12 cellular contexts compared by ENCODE assay signal in the genomic region with DNA sequence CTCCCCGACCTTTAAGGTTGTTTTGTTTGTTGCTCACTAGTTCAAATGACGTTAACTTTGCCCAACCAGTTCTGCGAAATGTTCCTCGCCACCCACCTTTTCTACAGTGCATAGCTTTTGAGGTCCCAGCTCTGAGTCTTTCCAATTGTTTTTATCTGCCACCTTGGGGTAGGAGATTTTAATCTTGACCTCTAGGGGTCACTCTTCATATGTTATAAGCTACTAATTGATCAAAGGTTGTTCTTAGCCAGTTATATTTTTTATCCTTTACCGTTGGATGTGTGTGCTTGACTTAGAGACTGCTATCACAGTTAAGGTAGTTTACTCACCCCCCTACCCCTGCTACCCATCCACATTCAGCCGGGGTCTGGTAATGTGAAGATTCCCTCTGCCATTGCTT.
DNase-seq lines count a peak whose midpoint lies in the region; TF ChIP-seq lines count a peak whose summit lies in the region.
"Had no signal": no experiment of that assay in that cellular context is flagged by ENCODE, and none has a peak within 500 bp of the region (broad histone marks: within the 10 kb centered on the region; RNA-seq: fewer than 3 reads in every experiment).

No MANE protein-coding gene starts in this region.

- H3K4me2 ChIP-seq in osteoblast (ENCODE audit: insufficient read depth, low read length), result no peak overlapping the region

- CTCF ChIA-PET in RWPE1 (lab: Yijun Ruan, JAX), result no interaction called here

- in situ Hi-C loops in ACHN (cut with HindIII; ENCODE audit: low pct_ligation_motif_present, low pct_unique_long_range_greater_than_20kb, low sequenced_read_pairs) (no loop called here), GM13976 (cut with MboI; ENCODE audit: low sequenced_read_pairs, unreplicated experiment) (no loop called here)

- no peak overlapping the region for H2AFZ ChIP-seq in osteoblast (ENCODE audit: low read length)

- H3K36me3 ChIP-seq in osteoblast (ENCODE audit: insufficient read depth, low read length), result no peaks in the 10 kb centered on the region
- H3K36me3 ChIP-seq: prostate gland had no signal

- H4K20me1 ChIP-seq in osteoblast (ENCODE audit: insufficient read depth, low read length), result no peaks in the 10 kb centered on the region

- no peaks in the 10 kb centered on the region for H3K79me2 ChIP-seq in osteoblast (ENCODE audit: insufficient read depth, low read length)

- H3K4me1 ChIP-seq in osteoblast (ENCODE audit: insufficient read depth, low read length), result no peaks in the 10 kb centered on the region
- H3K4me1 ChIP-seq: prostate gland had no signal

- H3K4me3 ChIP-seq in fibroblast of mammary gland (ENCODE audit: control insufficient read depth, low read depth, low read length), result no peak overlapping the region
- no peak overlapping the region for H3K4me3 ChIP-seq in osteoblast (ENCODE audit: insufficient read depth, low read length)
- H3K4me3 ChIP-seq: prostate gland had no signal

- H3K27me3 ChIP-seq in osteoblast (ENCODE audit: insufficient read depth, low read length), result no peaks in the 10 kb centered on the region

- POLR2A ChIA-PET in RWPE1 (lab: Yijun Ruan, JAX; ENCODE audit: low non-redundant PET), result no interaction called here

- H3K9me3 ChIP-seq in osteoblast (ENCODE audit: low read depth, low read length), result peaks cover 2% of the 10 kb centered on the region
- H3K9me3 ChIP-seq: prostate gland had no signal

- TF ChIP-seq CTCF in GM13976 (IDR thresholded peaks at IDR 0.05; ENCODE audit: borderline replicate concordance, control extremely low read depth, extremely low read depth, insufficient read depth, missing control alignments), result peak; percentile 18
- peak; percentile 20 for TF ChIP-seq CTCF in fibroblast of mammary gland (conservative IDR thresholded peaks at IDR 0.05; ENCODE audit: control insufficient read depth, insufficient read depth, low read depth, low read length)
- no peak for TF ChIP-seq CTCF in osteoblast (IDR thresholded peaks at IDR 0.05; ENCODE audit: extremely low read depth, low read depth, low read length)
- no peak for TF ChIP-seq CTCF in RWPE1 (conservative IDR thresholded peaks at IDR 0.05; ENCODE audit: low read depth)

- DNase-seq in ACHN, result peak; percentile 35
- peak; percentile 16 for DNase-seq in GM13976 (ENCODE audit: low spot score)
- DNase-seq in NCI-H69 (lab: John Stamatoyannopoulos, UW), result peak; percentile 24
- DNase-seq in fibroblast of mammary gland (ENCODE audit: low read depth), result peak; percentile 26
- DNase-seq in osteoblast (ENCODE audit: insufficient read length, low spot score, missing footprints), result no peak
- DNase-seq in RWPE1 (ENCODE audit: low spot score), result no peak
- no peak for DNase-seq in ureter (ENCODE audit: low spot score)
- no peak for DNase-seq in NCI-H187 treated with DMSO at 0.1 percent for 48 hours (lab: John Stamatoyannopoulos, UW)
- DNase-seq: activated T-cell treated with anti-CD3 and anti-CD28 coated beads, Interleukin-2, amount 50 U/mL, for 72 hours; CD8-positive, alpha-beta T cell; NCI-H1048 had no signal

- H3K27ac ChIP-seq in osteoblast (ENCODE audit: low read depth, low read length) (no peak overlapping the region), RWPE1 (no peak overlapping the region)
- H3K27ac ChIP-seq: prostate gland had no signal

Comparison
In these comparisons a context has a peak if more than half of its experiments do, and no peak if none do; other contexts are left out.
1. DNase-seq: peak in ACHN (single experiment), GM13976 (single experiment), NCI-H69 (single experiment) and fibroblast of mammary gland (single experiment); none in osteoblast (single experiment), RWPE1 (single experiment), ureter (single experiment) and NCI-H187 treated with DMSO at 0.1 percent for 48 hours (single experiment).
2. CTCF ChIP-seq: peak in GM13976 (single experiment) and fibroblast of mammary gland (single experiment); none in osteoblast (single experiment) and RWPE1 (single experiment).